Comparison of ENCODE assay signal across 12 cellular contexts in the genomic region with DNA sequence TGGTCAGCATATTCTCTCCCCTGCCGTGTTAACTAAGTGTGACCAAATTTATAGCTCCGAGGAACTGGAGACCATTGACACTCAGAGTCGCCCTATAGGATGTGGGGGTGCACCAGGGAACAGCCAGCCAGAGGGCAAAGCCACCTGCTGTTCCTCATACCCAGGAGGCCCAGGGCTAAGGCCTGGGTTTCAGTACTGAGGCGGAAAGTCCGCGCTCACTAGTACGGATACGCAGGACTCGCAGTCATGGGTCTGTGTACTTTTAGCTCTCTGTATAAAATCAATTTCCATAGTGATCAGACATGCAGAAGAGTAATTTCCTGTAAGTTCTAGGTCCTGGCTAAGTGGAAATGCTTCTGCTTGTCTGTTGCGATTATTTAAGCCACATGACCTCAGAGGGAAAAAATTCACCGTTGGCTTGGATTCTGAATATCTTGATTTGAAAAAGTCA.
DNase-seq lines count a peak whose midpoint lies in the region; TF ChIP-seq lines count a peak whose summit lies in the region.
"Had no signal": no experiment of that assay in that cellular context is flagged by ENCODE, and none has a peak within 500 bp of the region (broad histone marks: within the 10 kb centered on the region; RNA-seq: fewer than 3 reads in every experiment).

No MANE protein-coding gene starts in this region.

- TF ChIP-seq EP300 in transverse colon (IDR thresholded peaks at IDR 0.05; ENCODE audit: low read depth), result no peak

- H3K27me3 ChIP-seq in liver (ENCODE audit: control insufficient read depth in 4 of 4, insufficient read depth in 4 of 4, low read length in 3 of 4) (no peaks in the 10 kb centered on the region), transverse colon (no peaks in the 10 kb centered on the region)

- peak overlapping the region in 1 of 2 donors; percentile 67 for H3K9ac ChIP-seq in liver (ENCODE audit: low read depth in 1 of 2, low read length in 2 of 2)

- H3K36me3 ChIP-seq in liver (ENCODE audit: control insufficient read depth in 4 of 4, insufficient read depth in 3 of 4, low read depth in 1 of 4, low read length in 3 of 4) (no peaks in the 10 kb centered on the region), transverse colon (no peaks in the 10 kb centered on the region)

- H3K4me3 ChIP-seq in liver (ENCODE audit: low read depth in 1 of 3, low read length in 3 of 3) (no peak overlapping the region), transverse colon (no peak overlapping the region)
- H3K4me3 ChIP-seq: A549, skin epidermis had no signal

- no peak for TF ChIP-seq RAD21 in liver (IDR thresholded peaks at IDR 0.05)

- in situ Hi-C loops in transverse colon (cut with MboI; ENCODE audit: low pct_ligation_motif_present in 1 of 4, low pct_unique_long_range_greater_than_20kb in 1 of 4, low sequenced_read_pairs in 3 of 4), result no loop called here

- intact Hi-C loops in transverse colon (cut with DNase I; ENCODE audit: low total_unique reads), result no loop called here

- peak overlapping the region; percentile 86 to 98 for H3K27ac ChIP-seq in liver (ENCODE audit: low read depth in 1 of 2, low read length in 2 of 2)
- H3K27ac ChIP-seq in transverse colon, result peak overlapping the region; percentile 20 to 44 (median 30)

- TF ChIP-seq CTCF in liver (IDR thresholded peaks at IDR 0.05; ENCODE audit: low read depth, low read length, missing input control) (no peak), transverse colon (IDR thresholded peaks at IDR 0.05) (no peak)

- H3K4me1 ChIP-seq in liver (ENCODE audit: control insufficient read depth in 4 of 4, insufficient read depth in 4 of 4, low read length in 3 of 4), result peaks cover 9 to 71% (median 43%) of the 10 kb centered on the region in 4 donors
- H3K4me1 ChIP-seq in transverse colon, result no peaks in the 10 kb centered on the region

- no peaks in the 10 kb centered on the region for H3K9me3 ChIP-seq in liver (ENCODE audit: control insufficient read depth in 4 of 4, low read length in 3 of 4)
- H3K9me3 ChIP-seq in transverse colon, result no peaks in the 10 kb centered on the region
- H3K9me3 ChIP-seq: A549 had no signal

- no peak for TF ChIP-seq POLR2A in transverse colon (IDR thresholded peaks at IDR 0.05)

- WGBS in liver, result 75% methylated on average over 11 of the region's 11 CpGs
- WGBS in transverse colon (ENCODE audit: low coverage in 1 of 2), 2 donors, result 50 to 78% methylated on average over 1 to 11 of the region's 11 CpGs

- DNase-seq in NCI-H510A treated with DMSO at 0.1 percent for 48 hours (lab: John Stamatoyannopoulos, UW) (peak; percentile 33), NCI-H510A (lab: John Stamatoyannopoulos, UW) (no peak), dermis blood vessel endothelial cell (peak; percentile 87), transverse colon (no peak), MV-4-11 (lab: John Stamatoyannopoulos, UW) (no peak), NAMALWA (ENCODE audit: low spot score) (no peak)
- no peak for DNase-seq in stimulated activated CD4-positive, alpha-beta T cell treated with anti-CD3 and anti-CD28 coated beads, Interleukin-12 subunit alpha, Interleukin-12 subunit beta, amount 100 ng/mL, for 4 hours
- DNase-seq: activated CD4-positive, CD25-positive, alpha-beta regulatory T cell; KBM-7 had no signal

TF ChIP-seq in liver, 16 proteins besides CTCF, POLR2A, EP300 and RAD21:
- TF ChIP-seq, protein P1, sequence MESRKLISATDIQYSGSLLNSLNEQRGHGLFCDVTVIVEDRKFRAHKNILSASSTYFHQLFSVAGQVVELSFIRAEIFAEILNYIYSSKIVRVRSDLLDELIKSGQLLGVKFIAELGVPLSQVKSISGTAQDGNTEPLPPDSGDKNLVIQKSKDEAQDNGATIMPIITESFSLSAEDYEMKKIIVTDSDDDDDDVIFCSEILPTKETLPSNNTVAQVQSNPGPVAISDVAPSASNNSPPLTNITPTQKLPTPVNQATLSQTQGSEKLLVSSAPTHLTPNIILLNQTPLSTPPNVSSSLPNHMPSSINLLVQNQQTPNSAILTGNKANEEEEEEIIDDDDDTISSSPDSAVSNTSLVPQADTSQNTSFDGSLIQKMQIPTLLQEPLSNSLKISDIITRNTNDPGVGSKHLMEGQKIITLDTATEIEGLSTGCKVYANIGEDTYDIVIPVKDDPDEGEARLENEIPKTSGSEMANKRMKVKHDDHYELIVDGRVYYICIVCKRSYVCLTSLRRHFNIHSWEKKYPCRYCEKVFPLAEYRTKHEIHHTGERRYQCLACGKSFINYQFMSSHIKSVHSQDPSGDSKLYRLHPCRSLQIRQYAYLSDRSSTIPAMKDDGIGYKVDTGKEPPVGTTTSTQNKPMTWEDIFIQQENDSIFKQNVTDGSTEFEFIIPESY (IDR thresholded peaks at IDR 0.05), result no peak
- no peak for TF ChIP-seq SP1 (IDR thresholded peaks at IDR 0.05)
- TF ChIP-seq, protein P2, sequence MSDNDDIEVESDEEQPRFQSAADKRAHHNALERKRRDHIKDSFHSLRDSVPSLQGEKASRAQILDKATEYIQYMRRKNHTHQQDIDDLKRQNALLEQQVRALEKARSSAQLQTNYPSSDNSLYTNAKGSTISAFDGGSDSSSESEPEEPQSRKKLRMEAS (IDR thresholded peaks at IDR 0.05), result no peak
- no peak for TF ChIP-seq EGR1 (IDR thresholded peaks at IDR 0.05; ENCODE audit: low read depth in 2 of 2)
- TF ChIP-seq HNF4A (conservative IDR thresholded peaks at IDR 0.05), result no peak
- TF ChIP-seq RXRA (IDR thresholded peaks at IDR 0.05), result no peak
- TF ChIP-seq, protein P3, sequence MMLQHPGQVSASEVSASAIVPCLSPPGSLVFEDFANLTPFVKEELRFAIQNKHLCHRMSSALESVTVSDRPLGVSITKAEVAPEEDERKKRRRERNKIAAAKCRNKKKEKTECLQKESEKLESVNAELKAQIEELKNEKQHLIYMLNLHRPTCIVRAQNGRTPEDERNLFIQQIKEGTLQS (IDR thresholded peaks at IDR 0.05), result no peak
- no peak for TF ChIP-seq NR2F2 (IDR thresholded peaks at IDR 0.05)

Comparison
In these comparisons a context has a peak if more than half of its experiments do, and no peak if none do; other contexts are left out.
1. DNase-seq: peak in NCI-H510A treated with DMSO at 0.1 percent for 48 hours (single experiment) and dermis blood vessel endothelial cell (single experiment); none in NCI-H510A (single experiment), transverse colon (single experiment), MV-4-11 (single experiment), NAMALWA (single experiment) and stimulated activated CD4-positive, alpha-beta T cell treated with anti-CD3 and anti-CD28 coated beads, Interleukin-12 subunit alpha, Interleukin-12 subunit beta, amount 100 ng/mL, for 4 hours (single experiment).